13 cellular contexts compared by ENCODE assay signal in the genomic region with DNA sequence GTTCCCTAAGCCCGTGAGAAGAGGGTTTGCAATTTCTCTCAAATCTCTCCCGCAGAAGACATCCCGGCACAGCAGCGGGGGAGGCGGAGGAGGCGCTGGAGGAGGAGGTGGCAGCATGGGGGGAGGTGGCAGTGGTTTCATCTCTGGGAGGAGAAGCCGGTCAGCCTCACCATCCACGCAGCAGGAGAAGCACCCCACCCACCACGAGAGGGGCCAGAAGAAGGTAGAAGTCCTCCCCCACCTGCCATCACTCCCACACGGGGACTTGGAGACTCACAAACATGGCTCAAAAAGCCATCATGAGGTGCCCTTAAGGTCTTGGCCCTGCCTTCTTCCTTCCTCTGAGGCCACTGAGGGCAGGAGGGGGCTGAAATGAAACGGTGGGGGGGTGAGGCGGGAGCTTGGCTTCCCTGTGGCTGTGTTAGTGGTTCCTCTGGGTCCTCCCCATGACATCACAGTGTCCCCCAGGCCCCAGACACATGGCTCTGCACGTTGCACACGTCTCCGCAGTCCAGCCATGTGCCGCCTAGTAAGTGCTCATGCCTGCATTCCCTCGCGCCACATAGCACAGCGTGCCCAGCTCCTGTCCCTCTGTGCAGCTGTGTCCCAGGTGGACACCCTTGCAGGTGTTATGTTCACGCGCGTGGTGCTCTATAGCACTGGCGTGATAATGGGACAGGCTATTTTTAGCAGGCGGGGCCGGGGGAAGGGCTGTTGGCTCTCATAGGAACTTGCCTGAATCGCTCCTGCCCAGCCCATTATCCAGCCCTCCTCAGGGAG. TPM values are rescaled to one million over a fixed set of nuclear protein-coding genes. Genes with fewer than 3 reads are reported as not detected.
A peak's percentile ranks its signal among the peaks of the same experiment; 100 is the strongest.
DNase-seq lines count a peak whose midpoint lies in the region; ATAC-seq and TF ChIP-seq lines count a peak whose summit lies in the region.
"Had no signal": no experiment of that assay in that cellular context is flagged by ENCODE, and none has a peak within 500 bp of the region (broad histone marks: within the 10 kb centered on the region; RNA-seq: fewer than 3 reads in every experiment).

No MANE protein-coding gene starts in this region.

- no peaks in the 10 kb centered on the region for H3K9me3 ChIP-seq in CD4-positive, alpha-beta T cell (ENCODE audit: control insufficient read depth, low read length)
- H3K9me3 ChIP-seq: HAP-1, testis had no signal

- intact Hi-C loops in CD4-positive, alpha-beta T cell (cut with DNase I, micrococcal nuclease) = no loop called here

- POLR2A ChIA-PET in CD4-positive, alpha-beta T cell (lab: Charles Lee) = no interaction called here
- POLR2A ChIA-PET in naive thymus-derived CD8-positive, alpha-beta T cell (lab: Charles Lee) = interaction anchor here (22.8 kb wide), 1 partner anchor 12 kb away, joined by 395 read pairs; no protein-coding TSS in a partner anchor

- H3K36me3 Mint-ChIP-seq in CD4-positive, alpha-beta T cell (ENCODE audit: low read depth) = peaks cover 93% of the 10 kb centered on the region
- H3K36me3 Mint-ChIP-seq in activated naive CD8-positive, alpha-beta T cell = peaks cover 8% of the 10 kb centered on the region
- H3K36me3 Mint-ChIP-seq in naive thymus-derived CD8-positive, alpha-beta T cell = peaks cover 0 to 83% (median 12%) of the 10 kb centered on the region in 3 donors

- no peaks in the 10 kb centered on the region for H3K27me3 ChIP-seq in CD4-positive, alpha-beta T cell (ENCODE audit: control insufficient read depth, insufficient read depth, low read length)
- H3K27me3 ChIP-seq: testis had no signal

- TF ChIP-seq CTCF in CD4-positive, alpha-beta T cell (IDR thresholded peaks at IDR 0.05) = no peak

- no peaks in the 10 kb centered on the region for H3K27me3 Mint-ChIP-seq in CD4-positive, alpha-beta T cell
- no peaks in the 10 kb centered on the region for H3K27me3 Mint-ChIP-seq in activated naive CD8-positive, alpha-beta T cell
- H3K27me3 Mint-ChIP-seq in naive thymus-derived CD8-positive, alpha-beta T cell = no peaks in the 10 kb centered on the region
- H3K27me3 Mint-ChIP-seq: naive B cell had no signal

- DNase-seq in CD4-positive, alpha-beta T cell = no peak
- peak; percentile 62 for DNase-seq in GDM1 (lab: John Stamatoyannopoulos, UW)
- no peak for DNase-seq in naive thymus-derived CD8-positive, alpha-beta T cell
- DNase-seq in NCI-H1048 (lab: John Stamatoyannopoulos, UW) = no peak
- DNase-seq: activated T-cell treated with anti-CD3 and anti-CD28 coated beads for 4 hours, DMS79 treated with DMSO at 0.1 percent for 48 hours, naive B cell, testis had no signal

- peak overlapping the region; percentile 34 for H3K4me3 Mint-ChIP-seq in CD4-positive, alpha-beta T cell
- no peak overlapping the region for H3K4me3 Mint-ChIP-seq in activated naive CD8-positive, alpha-beta T cell
- no peak overlapping the region for H3K4me3 Mint-ChIP-seq in naive thymus-derived CD8-positive, alpha-beta T cell
- H3K4me3 Mint-ChIP-seq: naive B cell, WTC11 had no signal

- H3K27ac ChIP-seq in CD4-positive, alpha-beta T cell (ENCODE audit: low read depth, low read length) = no peak overlapping the region
- H3K27ac ChIP-seq: testis had no signal

- CTCF ChIA-PET in CD4-positive, alpha-beta T cell (lab: Charles Lee) = no interaction called here

- H3K4me1 Mint-ChIP-seq in CD4-positive, alpha-beta T cell (ENCODE audit: low read depth) = peaks cover 44% of the 10 kb centered on the region
- peaks cover 53% of the 10 kb centered on the region for H3K4me1 Mint-ChIP-seq in activated naive CD8-positive, alpha-beta T cell (ENCODE audit: low read depth)
- peaks cover 34 to 56% (median 47%) of the 10 kb centered on the region in 4 donors for H3K4me1 Mint-ChIP-seq in naive thymus-derived CD8-positive, alpha-beta T cell

- H3K9me3 Mint-ChIP-seq in CD4-positive, alpha-beta T cell = no peaks in the 10 kb centered on the region
- no peaks in the 10 kb centered on the region for H3K9me3 Mint-ChIP-seq in activated naive CD8-positive, alpha-beta T cell (ENCODE audit: low read depth)
- no peaks in the 10 kb centered on the region for H3K9me3 Mint-ChIP-seq in naive thymus-derived CD8-positive, alpha-beta T cell
- H3K9me3 Mint-ChIP-seq: naive B cell, WTC11 had no signal

- ATAC-seq in CD4-positive, alpha-beta T cell (ENCODE audit: poor library complexity) = no peak
- ATAC-seq in naive thymus-derived CD8-positive, alpha-beta T cell = no peak
- no peak for ATAC-seq in activated CD4-positive, CD25-positive, alpha-beta regulatory T cell treated with anti-CD3 and anti-CD28 coated beads, Interleukin-2, amount 50 U/mL, for 24 hours
- no peak for ATAC-seq in GM18502 (IDR thresholded peaks at IDR 0.05; ENCODE audit: poor library complexity, unreplicated experiment)
- ATAC-seq: WTC11 had no signal

- H3K27ac Mint-ChIP-seq in CD4-positive, alpha-beta T cell = no peak overlapping the region
- peak overlapping the region; percentile 61 for H3K27ac Mint-ChIP-seq in activated naive CD8-positive, alpha-beta T cell
- H3K27ac Mint-ChIP-seq in naive thymus-derived CD8-positive, alpha-beta T cell = peak overlapping the region in 7 of 10 donors; percentile 12 to 76 (median 52)
- H3K27ac Mint-ChIP-seq: WTC11 had no signal

RNA-seq across cellular contexts. Expression of gene MLLT6, which starts 6.9 kb away (rescaled TPM):
- total RNA-seq in CD4-positive, alpha-beta T cell = 100 to 1,000 TPM; 321 to 324 TPM
- 100 to 1,000 TPM; 481 to 489 TPM for total RNA-seq in naive thymus-derived CD8-positive, alpha-beta T cell
- 10 to 100 TPM in 1 of 3 donors, 1 to 10 TPM in 2; 5.5 to 11.9 (median 8.3) TPM for polyA plus RNA-seq in naive thymus-derived CD8-positive, alpha-beta T cell

RNA-seq across cellular contexts. Expression of gene CISD3, which starts 18.2 kb away (rescaled TPM):
- 1 to 10 TPM; 4.7 to 5.7 TPM for total RNA-seq in CD4-positive, alpha-beta T cell
- 10 to 100 TPM; 10.7 to 12.3 TPM for total RNA-seq in naive thymus-derived CD8-positive, alpha-beta T cell
- polyA plus RNA-seq in naive thymus-derived CD8-positive, alpha-beta T cell = 10 to 100 TPM; 40.5 to 63.3 (median 46.2) TPM

RNA-seq across cellular contexts. Expression of gene PCGF2, which starts 36.2 kb away (rescaled TPM):
- total RNA-seq in CD4-positive, alpha-beta T cell = not detected
- total RNA-seq in naive thymus-derived CD8-positive, alpha-beta T cell = not detected
- polyA plus RNA-seq in naive thymus-derived CD8-positive, alpha-beta T cell = under 1 TPM in 1 of 3 donors, not detected in 2; 0.08 TPM

RNA-seq across cellular contexts. Expression of gene EPOP, which starts 37.2 kb away (rescaled TPM):
- total RNA-seq in CD4-positive, alpha-beta T cell = under 1 TPM; 0.16 to 0.34 TPM
- 1 to 10 TPM; 1.2 TPM for total RNA-seq in naive thymus-derived CD8-positive, alpha-beta T cell
- under 1 TPM in 2 of 3 donors, not detected in 1; 0.04 to 0.10 TPM for polyA plus RNA-seq in naive thymus-derived CD8-positive, alpha-beta T cell

RNA-seq across cellular contexts. Expression of gene PSMB3, which starts 40.6 kb away (rescaled TPM):
- total RNA-seq in CD4-positive, alpha-beta T cell = 10 to 100 TPM; 46.6 to 55.0 TPM
- 10 to 100 TPM; 94.1 to 96.4 TPM for total RNA-seq in naive thymus-derived CD8-positive, alpha-beta T cell
- 100 to 1,000 TPM; 338 to 361 (median 349) TPM for polyA plus RNA-seq in naive thymus-derived CD8-positive, alpha-beta T cell
